In the genomic region with DNA sequence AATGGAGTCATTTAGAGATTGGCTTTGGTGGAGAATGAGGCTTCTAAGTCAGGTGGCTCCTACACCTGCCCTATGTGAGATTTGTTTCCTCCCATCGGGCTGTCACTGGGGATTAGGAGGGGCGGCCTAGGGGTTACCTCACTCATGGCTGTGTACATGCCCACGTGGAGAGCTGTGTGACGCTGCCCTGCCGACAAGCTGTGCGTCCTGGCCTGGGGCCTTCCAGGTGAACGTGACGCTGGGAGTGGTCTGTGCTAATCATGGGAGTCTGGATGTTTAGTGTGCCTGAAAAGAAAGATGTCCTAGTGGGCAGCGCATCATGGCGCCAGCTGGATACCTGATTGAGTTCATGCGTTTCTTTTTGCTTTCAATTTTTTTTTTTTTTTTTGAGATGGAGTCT, we compare ENCODE assay signal across 18 cellular contexts. TPM values are rescaled to one million over a fixed set of nuclear protein-coding genes. Genes with fewer than 3 reads are reported as not detected.
DNase-seq lines count a peak whose midpoint lies in the region; ATAC-seq and TF ChIP-seq lines count a peak whose summit lies in the region.
"Had no signal": no experiment of that assay in that cellular context is flagged by ENCODE, and none has a peak within 500 bp of the region (broad histone marks: within the 10 kb centered on the region; RNA-seq: fewer than 3 reads in every experiment).

No MANE protein-coding gene starts in this region.

- peaks cover 77% of the 10 kb centered on the region for H3K79me2 ChIP-seq in GM23338 (replicated peaks; ENCODE audit: insufficient read depth)

- H3F3A ChIP-seq in GM23338 (replicated peaks; ENCODE audit: low read depth): no peaks in the 10 kb centered on the region

- peaks cover 17% of the 10 kb centered on the region for H3K36me3 ChIP-seq in GM23338 (ENCODE audit: insufficient read depth)
- H3K36me3 ChIP-seq in breast epithelium: no peaks in the 10 kb centered on the region
- H3K36me3 ChIP-seq in esophagus muscularis mucosa: peaks cover 21 to 44% (median 31%) of the 10 kb centered on the region in 4 donors
- H3K36me3 ChIP-seq: ovary had no signal

- H3K4me1 Mint-ChIP-seq in GM23338: peaks cover 7% of the 10 kb centered on the region
- peaks cover 32 to 67% (median 61%) of the 10 kb centered on the region in 4 donors for H3K4me1 Mint-ChIP-seq in naive thymus-derived CD8-positive, alpha-beta T cell

- TF ChIP-seq EP300 in esophagus muscularis mucosa (IDR thresholded peaks at IDR 0.05): no peak

- peaks cover 40% of the 10 kb centered on the region for H3K36me3 Mint-ChIP-seq in GM23338 (ENCODE audit: low read depth)
- H3K36me3 Mint-ChIP-seq in naive thymus-derived CD8-positive, alpha-beta T cell: peaks cover 4 to 88% (median 6%) of the 10 kb centered on the region in 3 donors

- H4K20me1 ChIP-seq in GM23338 (replicated peaks; ENCODE audit: insufficient read depth): peaks cover 68% of the 10 kb centered on the region

- POLR2A ChIA-PET in naive thymus-derived CD8-positive, alpha-beta T cell (lab: Charles Lee): no interaction called here

- no peaks in the 10 kb centered on the region for H3K9me2 ChIP-seq in GM23338 (ENCODE audit: insufficient read depth)

- no peak for TF ChIP-seq POLR2A in breast epithelium (IDR thresholded peaks at IDR 0.05)
- TF ChIP-seq POLR2A in esophagus muscularis mucosa (IDR thresholded peaks at IDR 0.05; ENCODE audit: low read depth): no peak

- H3K4me3 ChIP-seq in GM23338: no peak overlapping the region
- no peak overlapping the region for H3K4me3 ChIP-seq in breast epithelium
- H3K4me3 ChIP-seq in esophagus muscularis mucosa: no peak overlapping the region
- H3K4me3 ChIP-seq: gastrocnemius medialis, ovary, skin epidermis had no signal

- no peaks in the 10 kb centered on the region for H3K9me3 Mint-ChIP-seq in GM23338
- H3K9me3 Mint-ChIP-seq in naive thymus-derived CD8-positive, alpha-beta T cell: no peaks in the 10 kb centered on the region

- no peaks in the 10 kb centered on the region for H3K4me1 ChIP-seq in GM23338 (ENCODE audit: insufficient read depth)
- H3K4me1 ChIP-seq in breast epithelium: peaks cover 0 to 4% of the 10 kb centered on the region in 2 donors
- peaks cover 18 to 41% (median 23%) of the 10 kb centered on the region in 4 donors for H3K4me1 ChIP-seq in esophagus muscularis mucosa

- no peaks in the 10 kb centered on the region for H3K27me3 Mint-ChIP-seq in GM23338 (ENCODE audit: insufficient read depth, low read depth, poor library complexity)
- no peaks in the 10 kb centered on the region for H3K27me3 Mint-ChIP-seq in naive thymus-derived CD8-positive, alpha-beta T cell
- H3K27me3 Mint-ChIP-seq: B cell had no signal

- peak overlapping the region; percentile 41; the same call in 1 of the 2 replicates for H3K27ac ChIP-seq in C4-2B
- no peak overlapping the region for H3K27ac ChIP-seq in GM23338 (ENCODE audit: low read depth)
- H3K27ac ChIP-seq in breast epithelium: peak overlapping the region; percentile 72 to 80
- no peak overlapping the region for H3K27ac ChIP-seq in esophagus muscularis mucosa (replicated peaks in 1 of 4)
- H3K27ac ChIP-seq: KMS-11, ovary had no signal

- H3K4me2 ChIP-seq in GM23338: no peak overlapping the region
- H3K4me2 ChIP-seq: KMS-11 had no signal

- TF ChIP-seq CTCF in C4-2B (conservative IDR thresholded peaks at IDR 0.05): no peak
- no peak for TF ChIP-seq CTCF in GM23338 (conservative IDR thresholded peaks at IDR 0.05; ENCODE audit: low read depth in 2 of 2)
- TF ChIP-seq CTCF in breast epithelium (IDR thresholded peaks at IDR 0.05): no peak
- TF ChIP-seq CTCF in esophagus muscularis mucosa (IDR thresholded peaks at IDR 0.05): no peak

- H3K27me3 ChIP-seq in GM23338 (ENCODE audit: insufficient read depth): no peaks in the 10 kb centered on the region
- H3K27me3 ChIP-seq in breast epithelium: no peaks in the 10 kb centered on the region
- no peaks in the 10 kb centered on the region for H3K27me3 ChIP-seq in esophagus muscularis mucosa
- H3K27me3 ChIP-seq: gastrocnemius medialis, ovary had no signal

- no peak overlapping the region for H2AFZ ChIP-seq in GM23338

- DNase-seq in GM23338 (ENCODE audit: low spot score) (no peak), breast epithelium (ENCODE audit: low spot score in 2 of 2) (no peak), NCI-H1930 (lab: John Stamatoyannopoulos, UW) (no peak), esophagus muscularis mucosa (ENCODE audit: extremely low spot score) (no peak)
- no peak for DNase-seq in naive thymus-derived CD8-positive, alpha-beta T cell
- DNase-seq: activated effector memory CD4-positive, alpha-beta T cell treated with Interleukin-2 at 50 U/mL for 16 hours; GOT3; NCI-H1105; NCI-H774; ovary; stimulated activated CD4-positive, alpha-beta T cell treated with anti-CD3 and anti-CD28 coated beads, Interleukin-4, amount 100 ng/mL, for 1 hour; SW 1271 had no signal

- WGBS in esophagus muscularis mucosa: 96% methylated on average over 11 of the region's 11 CpGs

- intact Hi-C loops in breast epithelium (cut with DNase I; ENCODE audit: low total_unique reads) (no loop called here), esophagus muscularis mucosa (cut with DNase I) (no loop called here)

- no peaks in the 10 kb centered on the region for H3K9me3 ChIP-seq in breast epithelium
- H3K9me3 ChIP-seq in esophagus muscularis mucosa: no peaks in the 10 kb centered on the region
- H3K9me3 ChIP-seq: gastrocnemius medialis, ovary had no signal

- ATAC-seq in GM23338 (no peak), GM18870 (IDR thresholded peaks at IDR 0.05; ENCODE audit: unreplicated experiment) (no peak)
- ATAC-seq in naive thymus-derived CD8-positive, alpha-beta T cell: no peak

- H3K27ac Mint-ChIP-seq in GM23338: peak overlapping the region; percentile 32; the same call in 1 of the 2 replicates
- peak overlapping the region in 7 of 10 donors; percentile 19 to 94 (median 56) for H3K27ac Mint-ChIP-seq in naive thymus-derived CD8-positive, alpha-beta T cell
- H3K27ac Mint-ChIP-seq: B cell had no signal

- no peak overlapping the region for H3K4me3 Mint-ChIP-seq in GM23338
- H3K4me3 Mint-ChIP-seq in naive thymus-derived CD8-positive, alpha-beta T cell: peak overlapping the region in 2 of 10 donors; percentile 8 to 27
- H3K4me3 Mint-ChIP-seq: B cell had no signal

TF ChIP-seq in GM23338, 12 proteins besides CTCF, POLR2A, EP300 and RAD21 (continues in another document):
- TF ChIP-seq ZNF114 (CRISPR knock-in tag; IDR thresholded peaks at IDR 0.05): no peak
- TF ChIP-seq, protein P1, sequence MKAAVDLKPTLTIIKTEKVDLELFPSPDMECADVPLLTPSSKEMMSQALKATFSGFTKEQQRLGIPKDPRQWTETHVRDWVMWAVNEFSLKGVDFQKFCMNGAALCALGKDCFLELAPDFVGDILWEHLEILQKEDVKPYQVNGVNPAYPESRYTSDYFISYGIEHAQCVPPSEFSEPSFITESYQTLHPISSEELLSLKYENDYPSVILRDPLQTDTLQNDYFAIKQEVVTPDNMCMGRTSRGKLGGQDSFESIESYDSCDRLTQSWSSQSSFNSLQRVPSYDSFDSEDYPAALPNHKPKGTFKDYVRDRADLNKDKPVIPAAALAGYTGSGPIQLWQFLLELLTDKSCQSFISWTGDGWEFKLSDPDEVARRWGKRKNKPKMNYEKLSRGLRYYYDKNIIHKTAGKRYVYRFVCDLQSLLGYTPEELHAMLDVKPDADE (IDR thresholded peaks at IDR 0.05): no peak
- TF ChIP-seq JUNB (IDR thresholded peaks at IDR 0.05; ENCODE audit: unreplicated experiment): no peak
- no peak for TF ChIP-seq CREB1 (CRISPR knock-in tag; IDR thresholded peaks at IDR 0.05; ENCODE audit: low read depth)
- TF ChIP-seq, protein P2, sequence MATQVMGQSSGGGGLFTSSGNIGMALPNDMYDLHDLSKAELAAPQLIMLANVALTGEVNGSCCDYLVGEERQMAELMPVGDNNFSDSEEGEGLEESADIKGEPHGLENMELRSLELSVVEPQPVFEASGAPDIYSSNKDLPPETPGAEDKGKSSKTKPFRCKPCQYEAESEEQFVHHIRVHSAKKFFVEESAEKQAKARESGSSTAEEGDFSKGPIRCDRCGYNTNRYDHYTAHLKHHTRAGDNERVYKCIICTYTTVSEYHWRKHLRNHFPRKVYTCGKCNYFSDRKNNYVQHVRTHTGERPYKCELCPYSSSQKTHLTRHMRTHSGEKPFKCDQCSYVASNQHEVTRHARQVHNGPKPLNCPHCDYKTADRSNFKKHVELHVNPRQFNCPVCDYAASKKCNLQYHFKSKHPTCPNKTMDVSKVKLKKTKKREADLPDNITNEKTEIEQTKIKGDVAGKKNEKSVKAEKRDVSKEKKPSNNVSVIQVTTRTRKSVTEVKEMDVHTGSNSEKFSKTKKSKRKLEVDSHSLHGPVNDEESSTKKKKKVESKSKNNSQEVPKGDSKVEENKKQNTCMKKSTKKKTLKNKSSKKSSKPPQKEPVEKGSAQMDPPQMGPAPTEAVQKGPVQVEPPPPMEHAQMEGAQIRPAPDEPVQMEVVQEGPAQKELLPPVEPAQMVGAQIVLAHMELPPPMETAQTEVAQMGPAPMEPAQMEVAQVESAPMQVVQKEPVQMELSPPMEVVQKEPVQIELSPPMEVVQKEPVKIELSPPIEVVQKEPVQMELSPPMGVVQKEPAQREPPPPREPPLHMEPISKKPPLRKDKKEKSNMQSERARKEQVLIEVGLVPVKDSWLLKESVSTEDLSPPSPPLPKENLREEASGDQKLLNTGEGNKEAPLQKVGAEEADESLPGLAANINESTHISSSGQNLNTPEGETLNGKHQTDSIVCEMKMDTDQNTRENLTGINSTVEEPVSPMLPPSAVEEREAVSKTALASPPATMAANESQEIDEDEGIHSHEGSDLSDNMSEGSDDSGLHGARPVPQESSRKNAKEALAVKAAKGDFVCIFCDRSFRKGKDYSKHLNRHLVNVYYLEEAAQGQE (IDR thresholded peaks at IDR 0.05; ENCODE audit: unreplicated experiment): no peak
- TF ChIP-seq STAT1 (IDR thresholded peaks at IDR 0.05; ENCODE audit: unreplicated experiment): no peak

RNA-seq across cellular contexts. Expression of a gene that starts 14.0 kb away (rescaled TPM):
- total RNA-seq in GM23338 (2014; rRNA removed; shearing (Covaris generic)): 18.9 and 23.9 TPM in 2 replicates
- polyA plus RNA-seq in GM23338 (2016; fragmentation: Nextera tagmentation; extraction: Ambion mirVana): 21.5 and 23.8 TPM in 2 replicates
- total RNA-seq in breast epithelium: 10 to 100 TPM; 11.2 to 18.7 (median 18.4) TPM
- 10 to 100 TPM; 53.3 TPM for total RNA-seq in naive thymus-derived CD8-positive, alpha-beta T cell
- 10 to 100 TPM; 23.3 to 35.7 (median 26.1) TPM for polyA plus RNA-seq in naive thymus-derived CD8-positive, alpha-beta T cell
- 10 to 100 TPM; 19.9 to 42.1 (median 33.9) TPM for total RNA-seq in esophagus muscularis mucosa

Comparison
In these comparisons a context has a peak if more than half of its experiments do, and no peak if none do; other contexts are left out.
1. H3K27ac ChIP-seq: peak in C4-2B (single experiment) and breast epithelium (2 of 2); none in GM23338 (single experiment) and esophagus muscularis mucosa (0 of 4).